18 cellular contexts compared by ENCODE assay signal in the genomic region with DNA sequence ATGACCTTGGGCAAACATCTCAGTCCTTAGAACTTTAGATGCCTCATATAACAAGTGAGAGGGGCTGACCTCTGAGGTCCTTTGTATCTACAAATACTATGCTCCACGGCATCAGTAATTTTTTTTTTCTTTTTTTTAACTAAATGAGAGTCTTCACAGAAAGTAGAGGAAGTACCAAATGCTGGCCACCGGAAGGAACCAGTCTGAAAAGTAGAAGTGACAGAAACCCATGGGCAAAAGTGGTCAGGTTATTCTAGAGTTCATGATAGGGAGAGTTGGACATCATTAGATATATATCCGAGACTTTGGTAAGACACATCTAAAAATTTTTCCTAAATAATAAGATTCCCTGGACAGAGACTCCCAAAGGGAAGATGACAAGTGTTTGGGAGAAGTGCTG. TPM values are rescaled to one million over a fixed set of nuclear protein-coding genes. Genes with fewer than 3 reads are reported as not detected.
DNase-seq lines count a peak whose midpoint lies in the region; ATAC-seq and TF ChIP-seq lines count a peak whose summit lies in the region.
"Had no signal": no experiment of that assay in that cellular context is flagged by ENCODE, and none has a peak within 500 bp of the region (broad histone marks: within the 10 kb centered on the region; RNA-seq: fewer than 3 reads in every experiment).

No MANE protein-coding gene starts in this region.

- intact Hi-C loops in PC-9 (cut with micrococcal nuclease; ENCODE audit: unreplicated experiment) (no loop called here), left lung (cut with DNase I) (no loop called here)

- TF ChIP-seq CTCF in PC-9 (conservative IDR thresholded peaks at IDR 0.05) (no peak), left lung (IDR thresholded peaks at IDR 0.05) (no peak), osteocyte (IDR thresholded peaks at IDR 0.05) (no peak), foreskin keratinocyte (conservative IDR thresholded peaks at IDR 0.05) (no peak)

- no peak overlapping the region for H3K4me3 ChIP-seq in PC-9
- no peak overlapping the region for H3K4me3 ChIP-seq in left lung
- H3K4me3 ChIP-seq: right atrium auricular region, upper lobe of left lung had no signal

- no TSS peak for BruUV-seq in PC-9 (replicated peaks; lab: Mats Ljungman, UMichigan)

- H2AFZ ChIP-seq in PC-9, result no peak overlapping the region

- H3K36me3 ChIP-seq in PC-9 (ENCODE audit: low read depth), result no peaks in the 10 kb centered on the region; the same call in 1 of the 2 replicates
- H3K36me3 ChIP-seq in left lung, result no peaks in the 10 kb centered on the region
- H3K36me3 ChIP-seq: right atrium auricular region, upper lobe of left lung had no signal

- peaks cover 55% of the 10 kb centered on the region for H3K4me1 ChIP-seq in PC-9 (replicated peaks; ENCODE audit: insufficient read depth)
- peaks cover 6 to 24% of the 10 kb centered on the region in 2 donors for H3K4me1 ChIP-seq in left lung
- peaks cover 7% of the 10 kb centered on the region for H3K4me1 ChIP-seq in foreskin keratinocyte
- H3K4me1 ChIP-seq: right atrium auricular region had no signal

- CTCF ChIA-PET in PC-9 (lab: Charles Lee), result no interaction called here

- no peaks in the 10 kb centered on the region for H3K27me3 Mint-ChIP-seq in stimulated activated naive CD8-positive, alpha-beta T cell treated with anti-CD3 and anti-CD28 coated beads, Interleukin-15, Interleukin-2, amounts not matched to agents 100 ng/mL and 50 ng/mL, for 24 hours
- H3K27me3 Mint-ChIP-seq in osteocyte (ENCODE audit: unreplicated experiment), result no peaks in the 10 kb centered on the region

- no peaks in the 10 kb centered on the region for H3K9me2 ChIP-seq in PC-9 (ENCODE audit: insufficient read depth)

- peak overlapping the region; percentile 90 for H3K27ac ChIP-seq in PC-9
- H3K27ac ChIP-seq in left lung, result peak overlapping the region in 1 of 2 donors; percentile 75
- no peak overlapping the region for H3K27ac ChIP-seq in foreskin keratinocyte
- H3K27ac ChIP-seq: right atrium auricular region had no signal

- H3K4me1 Mint-ChIP-seq in stimulated activated naive CD8-positive, alpha-beta T cell treated with anti-CD3 and anti-CD28 coated beads, Interleukin-15, Interleukin-2, amounts not matched to agents 100 ng/mL and 50 ng/mL, for 24 hours (ENCODE audit: low read depth), result peaks cover 52% of the 10 kb centered on the region
- H3K4me1 Mint-ChIP-seq in osteocyte (ENCODE audit: unreplicated experiment), result no peaks in the 10 kb centered on the region

- peak overlapping the region; percentile 81 for H3K27ac Mint-ChIP-seq in stimulated activated naive CD8-positive, alpha-beta T cell treated with anti-CD3 and anti-CD28 coated beads, Interleukin-15, Interleukin-2, amounts not matched to agents 100 ng/mL and 50 ng/mL, for 24 hours
- H3K27ac Mint-ChIP-seq in osteocyte (ENCODE audit: unreplicated experiment), result no peak overlapping the region
- H3K27ac Mint-ChIP-seq: stimulated activated effector memory CD8-positive, alpha-beta T cell treated with anti-CD3 and anti-CD28 coated beads, Interleukin-12 subunit alpha, Interleukin-12 subunit beta, amount 100 ng/mL, for 72 hours had no signal

- H3K36me3 Mint-ChIP-seq in stimulated activated naive CD8-positive, alpha-beta T cell treated with anti-CD3 and anti-CD28 coated beads, Interleukin-15, Interleukin-2, amounts not matched to agents 100 ng/mL and 50 ng/mL, for 24 hours (ENCODE audit: low read depth), result no peaks in the 10 kb centered on the region
- no peaks in the 10 kb centered on the region for H3K36me3 Mint-ChIP-seq in osteocyte (ENCODE audit: unreplicated experiment)
- H3K36me3 Mint-ChIP-seq: CD8-positive, alpha-beta T cell had no signal

- no peaks in the 10 kb centered on the region for H3K9me3 Mint-ChIP-seq in stimulated activated naive CD8-positive, alpha-beta T cell treated with anti-CD3 and anti-CD28 coated beads, Interleukin-15, Interleukin-2, amounts not matched to agents 100 ng/mL and 50 ng/mL, for 24 hours
- no peaks in the 10 kb centered on the region for H3K9me3 Mint-ChIP-seq in osteocyte (ENCODE audit: unreplicated experiment)
- H3K9me3 Mint-ChIP-seq: CD8-positive, alpha-beta T cell; stimulated activated effector memory CD8-positive, alpha-beta T cell treated with anti-CD3 and anti-CD28 coated beads, Interleukin-12 subunit alpha, Interleukin-12 subunit beta, amount 100 ng/mL, for 72 hours had no signal

- H3K27me3 ChIP-seq in PC-9 (ENCODE audit: insufficient read depth, low read depth) (no peaks in the 10 kb centered on the region), left lung (no peaks in the 10 kb centered on the region), foreskin keratinocyte (no peaks in the 10 kb centered on the region)
- H3K27me3 ChIP-seq: right atrium auricular region, upper lobe of left lung had no signal

- H3K9me3 ChIP-seq in PC-9 (ENCODE audit: insufficient read depth, low read depth) (no peaks in the 10 kb centered on the region), left lung (no peaks in the 10 kb centered on the region)
- H3K9me3 ChIP-seq: right atrium auricular region, upper lobe of left lung had no signal

- H3F3A ChIP-seq in PC-9 (ENCODE audit: insufficient read depth, low read depth), result peaks cover 26% of the 10 kb centered on the region

- no peaks in the 10 kb centered on the region for H3K79me2 ChIP-seq in PC-9 (ENCODE audit: low read depth)

- DNase-seq in stimulated activated naive CD8-positive, alpha-beta T cell treated with anti-CD3 and anti-CD28 coated beads, Interleukin-15, Interleukin-2, amounts not matched to agents 100 U/mL and 50 U/mL, for 24 hours, result no peak
- DNase-seq in PC-9, result no peak
- no peak for DNase-seq in left lung
- no peak for DNase-seq in osteocyte (ENCODE audit: extremely low spot score, unreplicated experiment)
- DNase-seq in germinal center (ENCODE audit: low spot score), result no peak
- DNase-seq in foreskin keratinocyte, result no peak
- DNase-seq: ACHN; activated CD4-positive, alpha-beta T cell treated with anti-CD3 and anti-CD28 coated beads for 4 hours; activated CD8-positive, alpha-beta memory T cell treated with anti-CD3 and anti-CD28 coated beads, Interleukin-2, amount 50 U/mL, for 4 hours; CD8-positive, alpha-beta T cell; DMS79; NCI-H1930; stimulated activated CD4-positive, alpha-beta T cell treated with anti-CD3 and anti-CD28 coated beads, Interleukin-15, amount 100 ng/mL, for 24 hours; upper lobe of left lung had no signal

- no peaks in the 10 kb centered on the region for H4K20me1 ChIP-seq in PC-9 (ENCODE audit: insufficient read depth)

- ATAC-seq in stimulated activated naive CD8-positive, alpha-beta T cell treated with anti-CD3 and anti-CD28 coated beads, Interleukin-15, Interleukin-2, amounts not matched to agents 100 U/mL and 50 U/mL, for 24 hours, result no peak
- ATAC-seq in left lung, result peak; percentile 31
- no peak for ATAC-seq in HG02642 (IDR thresholded peaks at IDR 0.05; ENCODE audit: poor library complexity, unreplicated experiment)
- ATAC-seq in foreskin keratinocyte, result no peak

- POLR2A ChIA-PET in PC-9 (lab: Charles Lee; ENCODE audit: unreplicated experiment), result no interaction called here

- H3K4me3 Mint-ChIP-seq in stimulated activated naive CD8-positive, alpha-beta T cell treated with anti-CD3 and anti-CD28 coated beads, Interleukin-15, Interleukin-2, amounts not matched to agents 100 ng/mL and 50 ng/mL, for 24 hours, result peak overlapping the region; percentile 2
- H3K4me3 Mint-ChIP-seq in osteocyte (ENCODE audit: unreplicated experiment), result no peak overlapping the region
- H3K4me3 Mint-ChIP-seq: CD8-positive, alpha-beta T cell; stimulated activated effector memory CD8-positive, alpha-beta T cell treated with anti-CD3 and anti-CD28 coated beads, Interleukin-12 subunit alpha, Interleukin-12 subunit beta, amount 100 ng/mL, for 72 hours had no signal

- no peak overlapping the region for H3K4me2 ChIP-seq in PC-9

RNA-seq across cellular contexts. Expression of a gene that starts 53.7 kb away (rescaled TPM):
- total RNA-seq in PC-9 (2021) (16.5 and 19.5 TPM in 2 replicates), left lung (10 to 100 TPM; 15.9 to 17.9 TPM), osteocyte (13.1 and 13.5 TPM in 2 replicates), foreskin keratinocyte (25.6 and 28.2 TPM in 2 replicates)
- polyA plus RNA-seq in foreskin keratinocyte, result 22.2 and 27.6 TPM in 2 replicates
